In the genomic region with DNA sequence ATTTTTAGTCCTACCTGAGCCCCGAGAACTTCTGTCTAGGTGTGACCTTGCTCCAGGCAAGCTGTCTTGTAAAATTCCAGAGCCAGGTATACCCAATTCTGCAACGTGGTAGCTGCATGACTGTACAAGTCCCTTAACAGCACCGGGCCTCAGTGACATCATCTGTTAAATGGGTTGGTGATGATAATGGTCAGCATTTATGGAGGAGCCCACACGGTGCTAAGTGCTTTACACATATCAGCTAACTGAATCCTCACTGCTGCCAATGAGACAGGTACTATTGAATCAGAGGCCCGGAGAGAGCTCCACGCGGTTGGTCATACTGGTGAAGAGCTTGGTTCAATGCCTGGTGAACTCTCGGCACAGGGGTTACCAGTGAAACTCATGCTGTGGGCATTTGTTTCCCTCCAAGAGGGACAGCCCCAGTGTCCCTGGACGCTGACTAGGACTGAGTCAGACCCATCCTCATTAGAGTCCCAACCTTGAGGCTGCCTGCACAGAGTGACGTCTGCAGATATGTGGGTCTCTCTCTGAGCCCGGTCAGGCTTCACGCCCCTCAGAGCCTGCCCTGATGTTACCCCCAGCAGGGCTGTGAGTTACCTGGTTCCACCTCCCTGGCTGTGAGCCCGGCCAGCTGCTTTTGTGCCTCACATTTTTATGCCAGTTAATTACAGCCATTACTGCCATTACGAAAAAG, we compare ENCODE assay signal across 12 cellular contexts. TPM values are rescaled to one million over a fixed set of nuclear protein-coding genes. Genes with fewer than 3 reads are reported as not detected.
A peak's percentile ranks its signal among the peaks of the same experiment; 100 is the strongest.
DNase-seq lines count a peak whose midpoint lies in the region; ATAC-seq and TF ChIP-seq lines count a peak whose summit lies in the region.
"Had no signal": no experiment of that assay in that cellular context is flagged by ENCODE, and none has a peak within 500 bp of the region (broad histone marks: within the 10 kb centered on the region; RNA-seq: fewer than 3 reads in every experiment).

No MANE protein-coding gene starts in this region.

- no peak overlapping the region for H3K4ac ChIP-seq in neuronal stem cell (ENCODE audit: low read length)

- H2BK5ac ChIP-seq in neuronal stem cell (ENCODE audit: low read length): no peak overlapping the region

- peak overlapping the region; percentile 71 for H2AK5ac ChIP-seq in neuronal stem cell (ENCODE audit: low read depth, low read length)

- no TSS peak for BruUV-seq in mammary epithelial cell (replicated peaks; lab: Mats Ljungman, UMichigan)

- peak overlapping the region; percentile 65 for H3K18ac ChIP-seq in neuronal stem cell (ENCODE audit: low read length)

- H2BK15ac ChIP-seq in neuronal stem cell (ENCODE audit: low read length): no peak overlapping the region

- no peak for ATAC-seq in GM21447 (IDR thresholded peaks at IDR 0.05; ENCODE audit: unreplicated experiment)

- H3K27me3 ChIP-seq in mammary epithelial cell (ENCODE audit: insufficient read depth, low read length) (no peaks in the 10 kb centered on the region), neuronal stem cell (ENCODE audit: control insufficient read depth in 3 of 3, insufficient read depth in 3 of 3, low read depth in 1 of 3, low read length in 3 of 3) (peaks cover 0 to 6% (median 0%) of the 10 kb centered on the region in 3 experiments)

- TF ChIP-seq CTCF in mammary epithelial cell (conservative IDR thresholded peaks at IDR 0.05 in 1 of 2, IDR thresholded peaks at IDR 0.05 in 1 of 2; ENCODE audit: extremely low read depth in 1 of 2, insufficient read depth in 1 of 2, low read depth in 1 of 2, low read length in 2 of 2): no peak

- in situ Hi-C loops in mammary epithelial cell (cut with MboI; ENCODE audit: low sequenced_read_pairs in 2 of 2): no loop called here

- H3K4me3 ChIP-seq in mammary epithelial cell (replicated peaks in 1 of 3; ENCODE audit: insufficient read depth in 1 of 3, low read depth in 2 of 3, low read length in 3 of 3): no peak overlapping the region
- no peak overlapping the region for H3K4me3 ChIP-seq in neuronal stem cell (ENCODE audit: low read length in 2 of 2)
- H3K4me3 ChIP-seq: tibial artery had no signal

- CTCF ChIA-PET in mammary epithelial cell (lab: Charles Lee; ENCODE audit: low non-redundant PET): no interaction called here

- intact Hi-C loops in mammary epithelial cell (cut with micrococcal nuclease): loop anchor here (2.0 to 5.0 kb wide), 2 partner anchors 39 to 49 kb away; no protein-coding TSS in a partner anchor

- H3K36me3 ChIP-seq in mammary epithelial cell (ENCODE audit: insufficient read depth, low read length) (no peaks in the 10 kb centered on the region), neuronal stem cell (replicated peaks in 1 of 2; ENCODE audit: control insufficient read depth in 2 of 2, insufficient read depth in 2 of 2, low read length in 2 of 2) (no peaks in the 10 kb centered on the region)
- H3K36me3 ChIP-seq: tibial artery had no signal

- 20% methylated on average over 13 of the region's 14 CpGs for WGBS in mammary epithelial cell (ENCODE audit: low coverage, missing lambda C conversion rate)
- no CpG with 5 or more reads among the region's 14 CpGs for WGBS in neuronal stem cell (ENCODE audit: extremely low coverage in 2 of 2, insufficient read length in 2 of 2, insufficient replicate concordance in 1 of 2), 2 donors

- dilution Hi-C loops in mammary epithelial cell (cut with HindIII; ENCODE audit: low sequenced_read_pairs): no loop called here

- H3K14ac ChIP-seq in neuronal stem cell (ENCODE audit: low read length): no peak overlapping the region

- DNase-seq in ELF-1 (ENCODE audit: low read depth, low spot score) (peak; percentile 50), NCI-H748 (lab: John Stamatoyannopoulos, UW; ENCODE audit: unreplicated experiment) (peak; percentile 69), mammary epithelial cell (peak; percentile 93), neuronal stem cell (ENCODE audit: low spot score) (no peak)
- DNase-seq in central memory CD4-positive, alpha-beta T cell: no peak
- DNase-seq in activated CD8-positive, alpha-beta memory T cell treated with anti-CD3 and anti-CD28 coated beads, Interleukin-2, amount 50 U/mL, for 4 hours: no peak
- no peak for DNase-seq in activated CD4-positive, alpha-beta T cell treated with anti-CD3 and anti-CD28 coated beads, Interleukin-2, amount 50 U/mL, for 4 hours
- DNase-seq: dermis blood vessel endothelial cell, NCI-H446 treated with DMSO at 0.1 percent for 48 hours, tibial artery had no signal

- peak overlapping the region; percentile 14 for H3K4me2 ChIP-seq in mammary epithelial cell (ENCODE audit: insufficient read depth, low read depth, low read length)
- no peak overlapping the region for H3K4me2 ChIP-seq in neuronal stem cell (ENCODE audit: insufficient read depth, low read length, poor library complexity, severe bottlenecking)

- H4K91ac ChIP-seq in neuronal stem cell (ENCODE audit: low read depth, low read length, poor library complexity): no peak overlapping the region

- H3K27ac ChIP-seq in mammary epithelial cell (ENCODE audit: insufficient read depth, low read depth, low read length) (peak overlapping the region; percentile 49), neuronal stem cell (replicated peaks; ENCODE audit: low read length) (no peak overlapping the region)
- H3K27ac ChIP-seq: tibial artery had no signal

- no peak overlapping the region for H2BK120ac ChIP-seq in neuronal stem cell (ENCODE audit: low read depth, low read length)

- no peak overlapping the region for H2BK12ac ChIP-seq in neuronal stem cell (ENCODE audit: low read length)

- H3K4me1 ChIP-seq in mammary epithelial cell (ENCODE audit: insufficient read depth, low read length): peaks cover 19% of the 10 kb centered on the region
- H3K4me1 ChIP-seq in neuronal stem cell (ENCODE audit: control insufficient read depth in 2 of 2, insufficient read depth in 1 of 2, low read depth in 1 of 2, low read length in 2 of 2): peaks cover 0 to 4% of the 10 kb centered on the region in 2 donors

- H2AFZ ChIP-seq in mammary epithelial cell (ENCODE audit: low read depth, low read length): peak overlapping the region; percentile 83
- H2AFZ ChIP-seq in neuronal stem cell (ENCODE audit: low read length): no peak overlapping the region

- H3K9ac ChIP-seq in mammary epithelial cell (ENCODE audit: insufficient read depth, low read length) (no peak overlapping the region), neuronal stem cell (ENCODE audit: low read depth, low read length, poor library complexity) (no peak overlapping the region)

- H4K8ac ChIP-seq in neuronal stem cell (ENCODE audit: low read depth, low read length): no peak overlapping the region

- H3K23ac ChIP-seq in neuronal stem cell (ENCODE audit: low read depth, low read length, poor library complexity): no peak overlapping the region

- H3K79me1 ChIP-seq in neuronal stem cell (ENCODE audit: low read depth, low read length): no peaks in the 10 kb centered on the region

- H3K9me3 ChIP-seq in mammary epithelial cell (replicated peaks; ENCODE audit: insufficient read depth, low read length) (no peaks in the 10 kb centered on the region), neuronal stem cell (replicated peaks in 1 of 2; ENCODE audit: control insufficient read depth in 2 of 2, insufficient read depth in 1 of 2, low read depth in 1 of 2, low read length in 2 of 2) (no peaks in the 10 kb centered on the region)
- H3K9me3 ChIP-seq: tibial artery had no signal

- no peaks in the 10 kb centered on the region for H3K79me2 ChIP-seq in mammary epithelial cell (ENCODE audit: insufficient read depth, low read length)

- no peaks in the 10 kb centered on the region for H4K20me1 ChIP-seq in mammary epithelial cell (ENCODE audit: insufficient read depth, low read length)

RNA-seq across cellular contexts. Expression of a gene that starts 37.0 kb away (rescaled TPM):
- total RNA-seq in mammary epithelial cell: under 1 TPM; 0.17 to 0.40 TPM
- polyA plus RNA-seq in mammary epithelial cell: 0.32 TPM
- polyA minus RNA-seq in mammary epithelial cell: not detected
- 0.18 TPM for polyA plus RNA-seq in neuronal stem cell (2013, experiment 1 of 2)
- 0.11 TPM for polyA plus RNA-seq in neuronal stem cell (2013, experiment 2 of 2)
- total RNA-seq: neural crest cell had no signal

RNA-seq across cellular contexts. Expression of a gene that starts 48.7 kb away (rescaled TPM):
- 1 to 10 TPM; 1.3 to 2.2 TPM for total RNA-seq in mammary epithelial cell
- polyA plus RNA-seq in mammary epithelial cell: 0.97 TPM
- 4.7 TPM for polyA minus RNA-seq in mammary epithelial cell
- 0.43 TPM for polyA plus RNA-seq in neuronal stem cell (2013, experiment 1 of 2)
- 0.64 TPM for polyA plus RNA-seq in neuronal stem cell (2013, experiment 2 of 2)

Comparison
In these comparisons a context has a peak if more than half of its experiments do, and no peak if none do; other contexts are left out.
1. DNase-seq: peak in ELF-1 (single experiment), NCI-H748 (single experiment) and mammary epithelial cell (single experiment); none in neuronal stem cell (single experiment), central memory CD4-positive, alpha-beta T cell (single experiment), activated CD8-positive, alpha-beta memory T cell treated with anti-CD3 and anti-CD28 coated beads, Interleukin-2, amount 50 U/mL, for 4 hours (single experiment) and activated CD4-positive, alpha-beta T cell treated with anti-CD3 and anti-CD28 coated beads, Interleukin-2, amount 50 U/mL, for 4 hours (0 of 2).